In the genomic region with DNA sequence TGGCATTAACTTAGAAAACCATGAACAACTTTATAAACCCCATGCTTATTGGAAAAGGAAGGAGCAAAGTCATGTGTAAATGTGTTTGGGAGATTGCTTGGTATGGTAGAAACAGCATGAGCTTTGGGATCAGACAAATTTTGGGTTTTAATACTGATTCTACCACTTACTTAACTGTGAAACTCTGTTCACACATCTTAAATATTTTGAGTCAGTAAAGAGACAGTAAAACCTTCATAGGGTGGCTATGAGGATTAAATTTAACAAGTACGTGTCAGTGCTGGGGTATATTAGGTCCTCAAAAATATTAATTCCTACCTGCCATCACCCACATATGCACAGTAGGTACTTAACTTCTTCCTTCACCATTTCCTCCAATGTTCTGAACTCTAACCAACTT, we compare ENCODE assay signal across 1 cellular context.
TF ChIP-seq lines count a peak whose summit lies in the region.

No MANE protein-coding gene starts in this region.

TF ChIP-seq in A549, 52 proteins besides CTCF, POLR2A, EP300 and RAD21 (continued from another document):
- TF ChIP-seq, protein P1, sequence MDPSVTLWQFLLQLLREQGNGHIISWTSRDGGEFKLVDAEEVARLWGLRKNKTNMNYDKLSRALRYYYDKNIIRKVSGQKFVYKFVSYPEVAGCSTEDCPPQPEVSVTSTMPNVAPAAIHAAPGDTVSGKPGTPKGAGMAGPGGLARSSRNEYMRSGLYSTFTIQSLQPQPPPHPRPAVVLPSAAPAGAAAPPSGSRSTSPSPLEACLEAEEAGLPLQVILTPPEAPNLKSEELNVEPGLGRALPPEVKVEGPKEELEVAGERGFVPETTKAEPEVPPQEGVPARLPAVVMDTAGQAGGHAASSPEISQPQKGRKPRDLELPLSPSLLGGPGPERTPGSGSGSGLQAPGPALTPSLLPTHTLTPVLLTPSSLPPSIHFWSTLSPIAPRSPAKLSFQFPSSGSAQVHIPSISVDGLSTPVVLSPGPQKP (IDR thresholded peaks at IDR 0.05; ENCODE audit: low read depth, low read length), result no peak
- no peak for TF ChIP-seq HEYL (CRISPR knock-in tag; IDR thresholded peaks at IDR 0.05)
- TF ChIP-seq, protein P2, sequence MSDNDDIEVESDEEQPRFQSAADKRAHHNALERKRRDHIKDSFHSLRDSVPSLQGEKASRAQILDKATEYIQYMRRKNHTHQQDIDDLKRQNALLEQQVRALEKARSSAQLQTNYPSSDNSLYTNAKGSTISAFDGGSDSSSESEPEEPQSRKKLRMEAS (IDR thresholded peaks at IDR 0.05), result no peak
- TF ChIP-seq, protein P3, sequence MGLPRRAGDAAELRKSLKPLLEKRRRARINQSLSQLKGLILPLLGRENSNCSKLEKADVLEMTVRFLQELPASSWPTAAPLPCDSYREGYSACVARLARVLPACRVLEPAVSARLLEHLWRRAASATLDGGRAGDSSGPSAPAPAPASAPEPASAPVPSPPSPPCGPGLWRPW (IDR thresholded peaks at IDR 0.05), result no peak
